ENCODE assay signal across 8 cellular contexts in the genomic region with DNA sequence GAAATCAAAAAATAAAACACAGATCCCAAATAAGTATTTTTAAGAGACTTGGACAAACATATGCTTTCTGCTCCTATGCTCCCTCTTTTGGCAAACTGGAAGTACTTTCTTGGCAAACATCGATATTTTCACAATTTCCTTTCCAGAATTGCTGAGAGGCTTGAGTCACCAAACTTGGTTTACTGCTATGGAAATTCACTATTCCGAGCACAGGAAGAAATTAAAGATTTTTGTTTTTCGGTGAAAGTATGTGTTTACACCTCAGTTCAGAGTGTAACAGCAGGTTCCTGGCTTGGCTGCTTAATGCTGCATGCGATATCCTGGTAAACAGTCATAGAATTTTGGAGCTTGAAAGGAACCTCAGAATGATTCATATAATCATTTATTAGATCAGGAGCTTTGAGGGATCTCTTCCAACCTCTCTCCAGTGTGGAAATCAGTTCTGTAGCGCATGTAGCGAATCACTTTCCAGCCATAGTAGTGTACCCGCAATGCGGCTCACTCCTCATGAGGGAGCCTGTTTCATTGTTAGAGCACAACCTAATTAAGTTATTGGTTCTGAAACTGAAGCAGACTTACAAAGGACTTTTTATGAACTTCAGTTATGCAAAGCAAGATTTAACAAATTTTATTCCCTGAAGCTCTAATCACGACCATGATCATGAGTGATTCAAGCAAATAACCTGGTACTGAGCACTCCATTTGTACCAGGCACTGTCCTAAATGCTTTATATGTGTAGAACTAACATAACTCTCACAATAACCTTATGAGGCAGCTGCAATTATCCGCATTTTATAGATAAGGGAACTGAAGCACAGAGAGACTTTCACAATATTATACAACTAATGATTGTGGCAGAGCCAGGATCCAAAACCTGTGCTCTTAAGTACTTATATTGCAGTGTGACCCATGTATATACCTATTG. TPM values are rescaled to one million over a fixed set of nuclear protein-coding genes. Genes with fewer than 3 reads are reported as not detected.
DNase-seq lines count a peak whose midpoint lies in the region; ATAC-seq and TF ChIP-seq lines count a peak whose summit lies in the region.

No MANE protein-coding gene starts in this region.

- H4K20me1 ChIP-seq in PC-3 (ENCODE audit: low read length), result no peaks in the 10 kb centered on the region

- H3K9me2 ChIP-seq in PC-3 (replicated peaks; ENCODE audit: low read length), result no peaks in the 10 kb centered on the region

- H3K9me3 Mint-ChIP-seq in activated naive CD4-positive, alpha-beta T cell treated with anti-CD3 and anti-CD28 coated beads, Interleukin-2, amount 50 U/mL, for 72 hours, result no peaks in the 10 kb centered on the region

- TF ChIP-seq CTCF in GM13977 (IDR thresholded peaks at IDR 0.05; ENCODE audit: extremely low read depth, insufficient read depth, missing control alignments) (peak; percentile 5), PC-3 (conservative IDR thresholded peaks at IDR 0.05; ENCODE audit: low read depth, low read length) (peak; percentile 80), esophagus muscularis mucosa (IDR thresholded peaks at IDR 0.05) (peak; percentile 51 to 71 (median 62))

- H3K4me1 ChIP-seq in PC-3 (ENCODE audit: insufficient read depth, low read length) (peaks cover 27% of the 10 kb centered on the region), esophagus muscularis mucosa (peaks cover 23 to 48% (median 46%) of the 10 kb centered on the region in 4 donors)

- DNase-seq in GM13977 (ENCODE audit: low spot score), result no peak
- DNase-seq in PC-3, result peak; percentile 91
- DNase-seq in esophagus muscularis mucosa (ENCODE audit: extremely low spot score), result no peak
- peak; percentile 71 for DNase-seq in non-pigmented ciliary epithelial cell (ENCODE audit: low read depth)
- DNase-seq in activated naive CD4-positive, alpha-beta T cell treated with anti-CD3 and anti-CD28 coated beads, Interleukin-2, amount 50 U/mL, for 72 hours (ENCODE audit: low spot score in 2 of 2), result no peak
- DNase-seq in mucosa of gallbladder (ENCODE audit: low spot score), result no peak

- H3K27me3 ChIP-seq in PC-3 (ENCODE audit: low read length) (no peaks in the 10 kb centered on the region), esophagus muscularis mucosa (no peaks in the 10 kb centered on the region)

- H3K4me3 ChIP-seq in PC-3 (ENCODE audit: low read length) (peak overlapping the region; percentile 64), esophagus muscularis mucosa (peak overlapping the region; percentile 8 to 45 (median 41))

- WGBS in esophagus muscularis mucosa, result 24% methylated on average over 10 of the region's 10 CpGs

- peak overlapping the region; percentile 67 for H3K9ac ChIP-seq in PC-3 (ENCODE audit: low read length)

- intact Hi-C loops in PC-3 (cut with micrococcal nuclease), result loop anchor here (1.0 to 2.0 kb wide), 6 partner anchors 12 to 124 kb away; partner anchors contain the start of gene IFT81
- intact Hi-C loops in esophagus muscularis mucosa (cut with DNase I), result loop anchor here (5.0 to 10.0 kb wide), 3 partner anchors 43 to 200 kb away; no protein-coding TSS in a partner anchor

- H3K79me2 ChIP-seq in PC-3 (ENCODE audit: low read length), result no peaks in the 10 kb centered on the region

- TF ChIP-seq EP300 in esophagus muscularis mucosa (IDR thresholded peaks at IDR 0.05), result no peak

- H3K4me2 ChIP-seq in PC-3 (ENCODE audit: low read length), result peak overlapping the region; percentile 88

- H3K27ac Mint-ChIP-seq in activated naive CD4-positive, alpha-beta T cell treated with anti-CD3 and anti-CD28 coated beads, Interleukin-2, amount 50 U/mL, for 72 hours, result no peak overlapping the region

- H3K36me3 ChIP-seq in PC-3 (ENCODE audit: low read depth, low read length), result no peaks in the 10 kb centered on the region
- H3K36me3 ChIP-seq in esophagus muscularis mucosa, result peaks cover 0 to 3% (median 0%) of the 10 kb centered on the region in 4 donors

- H3K9me3 ChIP-seq in PC-3 (ENCODE audit: low read length) (no peaks in the 10 kb centered on the region), esophagus muscularis mucosa (no peaks in the 10 kb centered on the region)

- TSS peak; percentile 51 for BruUV-seq in PC-3 (replicated peaks; lab: Mats Ljungman, UMichigan)

- H3F3A ChIP-seq in PC-3 (ENCODE audit: low read length, unreplicated experiment), result peaks cover 7% of the 10 kb centered on the region

- H3K36me3 Mint-ChIP-seq in activated naive CD4-positive, alpha-beta T cell treated with anti-CD3 and anti-CD28 coated beads, Interleukin-2, amount 50 U/mL, for 72 hours, result no peaks in the 10 kb centered on the region

- POLR2A ChIA-PET in PC-3 (lab: Charles Lee; ENCODE audit: unreplicated experiment), result interaction anchor here (0.6 kb wide), 1 partner anchor 56 kb away, joined by 3 read pairs; no protein-coding TSS in a partner anchor

- CTCF ChIA-PET in PC-3 (lab: Charles Lee), result interaction anchor here (0.5 to 2.1 kb wide), 7 partner anchors 23 to 339 kb away, joined by 3 to 11 read pairs (median 4); no protein-coding TSS in a partner anchor

- in situ Hi-C loops in GM13977 (cut with MboI; ENCODE audit: low pct_unique_long_range_greater_than_20kb, low sequenced_read_pairs, unreplicated experiment), result no loop called here

- peak overlapping the region; percentile 62 for H2AFZ ChIP-seq in PC-3 (ENCODE audit: low read length)

- ATAC-seq in PC-3 (peak; percentile 65), GM21717 (IDR thresholded peaks at IDR 0.05; ENCODE audit: unreplicated experiment) (no peak), GM21529 (IDR thresholded peaks at IDR 0.05; ENCODE audit: unreplicated experiment) (no peak)
- ATAC-seq in activated naive CD4-positive, alpha-beta T cell treated with anti-CD3 and anti-CD28 coated beads, Interleukin-2, amount 50 U/mL, for 72 hours, result no peak

- no peak for TF ChIP-seq POLR2A in esophagus muscularis mucosa (IDR thresholded peaks at IDR 0.05; ENCODE audit: low read depth)

- H3K27ac ChIP-seq in PC-3 (ENCODE audit: low read length), result peak overlapping the region; percentile 91
- H3K27ac ChIP-seq in esophagus muscularis mucosa (replicated peaks in 1 of 4), result peak overlapping the region; percentile 74 to 82 (median 78)

RNA-seq across cellular contexts. Expression of gene ATP2A2, which starts 56.4 kb away (rescaled TPM):
- total RNA-seq in PC-3 (2014; rRNA removed) (174 and 211 TPM in 2 replicates), esophagus muscularis mucosa (100 to 1,000 TPM; 170 to 231 (median 177) TPM), mucosa of gallbladder (248 TPM)
- total RNA-seq in activated naive CD4-positive, alpha-beta T cell treated with anti-CD3 and anti-CD28 coated beads, Interleukin-2, amount 50 U/mL, for 72 hours, result 100 to 1,000 TPM; 121 to 132 TPM

Comparison
In these comparisons a context has a peak if more than half of its experiments do, and no peak if none do; other contexts are left out.
1. DNase-seq: peak in PC-3 (single experiment) and non-pigmented ciliary epithelial cell (single experiment); none in GM13977 (single experiment), esophagus muscularis mucosa (single experiment), activated naive CD4-positive, alpha-beta T cell treated with anti-CD3 and anti-CD28 coated beads, Interleukin-2, amount 50 U/mL, for 72 hours (0 of 2) and mucosa of gallbladder (single experiment).
2. CTCF ChIP-seq: peak in every context shown above with its lines; median percentile 80 in PC-3; 62 in esophagus muscularis mucosa; 5 in GM13977.